In genomic region chr20:19784511-19785172, GRCh38 we compare ENCODE assay signal across 8 cellular contexts. TPM values are rescaled to one million over a fixed set of nuclear protein-coding genes. Genes with fewer than 3 reads are reported as not detected.
A peak's percentile ranks its signal among the peaks of the same experiment; 100 is the strongest.
DNase-seq lines count a peak whose midpoint lies in the region; ATAC-seq and TF ChIP-seq lines count a peak whose summit lies in the region.

No MANE protein-coding gene starts in this region.

- in situ Hi-C loops in GM13976 (cut with MboI; ENCODE audit: low sequenced_read_pairs, unreplicated experiment): loop anchor here (10.0 kb wide), 1 partner anchor 200 kb away; no protein-coding TSS in a partner anchor

- intact Hi-C loops in mucosa of descending colon (cut with DNase I, micrococcal nuclease): loop anchor here (5.0 to 10.0 kb wide), 3 partner anchors 100 to 213 kb away; no protein-coding TSS in a partner anchor

- peaks cover 18% of the 10 kb centered on the region for H3K4me1 ChIP-seq in mucosa of descending colon (ENCODE audit: low read depth)

- peak; percentile 89 for ATAC-seq in mucosa of descending colon
- ATAC-seq in HG03432 (IDR thresholded peaks at IDR 0.05; ENCODE audit: unreplicated experiment): no peak

- peaks cover 24% of the 10 kb centered on the region for H3K36me3 Mint-ChIP-seq in type B pancreatic cell

- H3K9me3 Mint-ChIP-seq in type B pancreatic cell: peaks cover 15% of the 10 kb centered on the region

- H3K27me3 Mint-ChIP-seq in type B pancreatic cell: no peaks in the 10 kb centered on the region

- peak; percentile 70 for TF ChIP-seq CTCF in GM13976 (IDR thresholded peaks at IDR 0.05; ENCODE audit: borderline replicate concordance, control extremely low read depth, extremely low read depth, insufficient read depth, missing control alignments)
- TF ChIP-seq CTCF in epithelial cell of proximal tubule (conservative IDR thresholded peaks at IDR 0.05; ENCODE audit: low read depth, low read length): peak; percentile 80
- TF ChIP-seq CTCF in mucosa of descending colon (IDR thresholded peaks at IDR 0.05): no peak
- peak; percentile 92 for TF ChIP-seq CTCF in type B pancreatic cell (conservative IDR thresholded peaks at IDR 0.05)

- peak; percentile 74 for DNase-seq in AG20443 (ENCODE audit: low spot score)
- DNase-seq in GM13976 (ENCODE audit: low spot score): peak; percentile 65
- DNase-seq in NCI-H1436 treated with DMSO at 0.1 percent for 48 hours (lab: John Stamatoyannopoulos, UW): peak; percentile 18
- peak; percentile 57 to 91 for DNase-seq in SW 1271 (lab: John Stamatoyannopoulos, UW)
- DNase-seq in epithelial cell of proximal tubule (ENCODE audit: low read depth): no peak
- DNase-seq in mucosa of descending colon: peak in 2 of 3 donors; percentile 44 to 77
- DNase-seq in type B pancreatic cell (ENCODE audit: extremely low spot score, unreplicated experiment): no peak

- H3K27ac Mint-ChIP-seq in type B pancreatic cell: peak overlapping the region; percentile 84

- peaks cover 54% of the 10 kb centered on the region for H3K4me1 Mint-ChIP-seq in type B pancreatic cell (ENCODE audit: unreplicated experiment)

- no peaks in the 10 kb centered on the region for H3K36me3 ChIP-seq in mucosa of descending colon (ENCODE audit: low read depth)

- H3K9me3 ChIP-seq in mucosa of descending colon: no peaks in the 10 kb centered on the region

- peak overlapping the region; percentile 65 for H3K4me3 Mint-ChIP-seq in type B pancreatic cell

- no peak overlapping the region for H3K4me3 ChIP-seq in epithelial cell of proximal tubule (ENCODE audit: low read depth, low read length)
- no peak overlapping the region for H3K4me3 ChIP-seq in mucosa of descending colon

RNA-seq across cellular contexts. Expression of gene RIN2, which starts 26.6 kb away (rescaled TPM):
- 15.7 and 17.5 TPM in 2 replicates for total RNA-seq in epithelial cell of proximal tubule
- 100 to 1,000 TPM in 1 of 3 donors, 10 to 100 TPM in 2; 73.1 to 127 (median 73.9) TPM for total RNA-seq in mucosa of descending colon
- total RNA-seq in type B pancreatic cell (ENCODE audit: low replicate concordance): 44.8 and 46.8 TPM in 2 replicates

Comparison
In these comparisons a context has a peak if more than half of its experiments do, and no peak if none do; other contexts are left out.
1. DNase-seq: peak in AG20443 (single experiment), GM13976 (single experiment), NCI-H1436 treated with DMSO at 0.1 percent for 48 hours (single experiment), SW 1271 (2 of 2) and mucosa of descending colon (2 of 3); none in epithelial cell of proximal tubule (single experiment) and type B pancreatic cell (single experiment).